In the genomic region with DNA sequence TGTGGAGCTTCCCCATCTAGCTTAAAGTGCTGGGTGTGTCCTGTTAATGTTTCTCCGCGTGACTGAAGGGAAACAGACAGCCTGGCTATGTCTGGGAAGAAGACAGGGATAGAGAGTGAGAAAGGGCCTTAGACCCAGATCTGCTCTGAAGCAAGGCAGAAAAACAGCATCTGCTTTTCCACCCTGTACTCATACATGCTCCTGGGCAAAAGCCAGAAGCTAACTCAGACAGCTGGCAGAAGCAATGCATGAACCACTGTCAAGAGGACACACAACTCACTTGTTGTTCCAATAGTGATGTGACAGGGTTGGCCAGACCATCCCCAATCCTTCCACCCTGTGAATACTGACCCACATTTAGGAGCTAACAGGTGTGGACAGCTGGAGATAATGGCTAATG, we compare ENCODE assay signal across 17 cellular contexts.
DNase-seq lines count a peak whose midpoint lies in the region; ATAC-seq and TF ChIP-seq lines count a peak whose summit lies in the region.
"Had no signal": no experiment of that assay in that cellular context is flagged by ENCODE, and none has a peak within 500 bp of the region (broad histone marks: within the 10 kb centered on the region; RNA-seq: fewer than 3 reads in every experiment).

No MANE protein-coding gene starts in this region.

- intact Hi-C loops in dorsolateral prefrontal cortex (cut with DNase I), result no loop called here
- intact Hi-C loops in stomach (cut with DNase I; ENCODE audit: low total_unique reads), result no loop called here

- H3K4me1 ChIP-seq in BE2C, result no peaks in the 10 kb centered on the region; the same call in 1 of the 2 replicates
- H3K4me1 ChIP-seq in stomach, result peaks cover 0 to 46% (median 15%) of the 10 kb centered on the region in 4 donors
- H3K4me1 ChIP-seq: body of pancreas had no signal

- H3K27ac ChIP-seq in dorsolateral prefrontal cortex, result peak overlapping the region in 38 of 59 donors; percentile 1 to 79 (median 39)
- peak overlapping the region; percentile 24 for H3K27ac ChIP-seq in layer of hippocampus (ENCODE audit: low read depth, low read length)
- H3K27ac ChIP-seq in stomach, result peak overlapping the region in 4 of 5 donors; percentile 27 to 92 (median 60)
- H3K27ac ChIP-seq: body of pancreas, VCaP had no signal

- H3K27me3 ChIP-seq in BE2C (no peaks in the 10 kb centered on the region), dorsolateral prefrontal cortex (no peaks in the 10 kb centered on the region), layer of hippocampus (ENCODE audit: control insufficient read depth, insufficient read depth, low read length) (no peaks in the 10 kb centered on the region), stomach (peaks cover 0 to 5% (median 0%) of the 10 kb centered on the region in 3 donors)
- H3K27me3 ChIP-seq: body of pancreas had no signal

- H3K4me3 ChIP-seq in BE2C (ENCODE audit: low read depth, low read length) (no peak overlapping the region), dorsolateral prefrontal cortex (no peak overlapping the region), stomach (no peak overlapping the region)
- H3K4me3 ChIP-seq: body of pancreas had no signal

- ATAC-seq in HG03196 (IDR thresholded peaks at IDR 0.05; ENCODE audit: unreplicated experiment), result no peak
- ATAC-seq: activated CD8-positive, alpha-beta memory T cell treated with anti-CD3 and anti-CD28 coated beads, Interleukin-2, amount 10 ng/mL, durations not matched to agents 7 days and 5 days; body of pancreas had no signal

- TF ChIP-seq CTCF in BE2C (IDR thresholded peaks at IDR 0.05; ENCODE audit: low read depth, low read length) (no peak), dorsolateral prefrontal cortex (IDR thresholded peaks at IDR 0.05 in 54 of 56, conservative IDR thresholded peaks at IDR 0.05 in 2 of 56; ENCODE audit: low read depth in 1 of 56, partially characterized antibody in 56 of 56) (no peak), stomach (IDR thresholded peaks at IDR 0.05) (no peak)

- DNase-seq in BE2C (peak; percentile 23), dorsolateral prefrontal cortex (no peak), stomach (no peak), ACHN (no peak), NCI-H748 treated with DMSO at 0.1 percent for 48 hours (lab: John Stamatoyannopoulos, UW) (no peak)
- no peak for DNase-seq in activated CD4-positive, alpha-beta T cell treated with anti-CD3 and anti-CD28 coated beads, Interleukin-2, amount 50 U/mL, for 48 hours
- DNase-seq: activated CD8-positive, alpha-beta memory T cell treated with anti-CD3 and anti-CD28 coated beads, Interleukin-2, amount 10 ng/mL, durations not matched to agents 7 days and 5 days; effector CD8-positive, alpha-beta T cell; GOT3; MV-4-11; NCI-H2227 treated with DMSO at 0.1 percent for 48 hours; stimulated activated CD4-positive, alpha-beta T cell treated with anti-CD3 and anti-CD28 coated beads, Interleukin-2, amount 100 ng/mL, for 24 hours; stimulated activated CD8-positive, alpha-beta memory T cell treated with anti-CD3 and anti-CD28 coated beads, Interleukin-4, amount 100 ng/mL, for 48 hours had no signal

- H3K36me3 ChIP-seq in BE2C (no peaks in the 10 kb centered on the region), stomach (no peaks in the 10 kb centered on the region)

- WGBS in stomach, 5 donors, result 55 to 77% (median 66%) methylated on average over 2 of the region's 2 CpGs

- H3K9me3 ChIP-seq in BE2C, result no peaks in the 10 kb centered on the region
- H3K9me3 ChIP-seq in stomach, result no peaks in the 10 kb centered on the region
- H3K9me3 ChIP-seq: body of pancreas had no signal

- TF ChIP-seq EP300 in stomach (IDR thresholded peaks at IDR 0.05), result no peak

- no peak for TF ChIP-seq POLR2A in stomach (IDR thresholded peaks at IDR 0.05)

- in situ Hi-C loops in ACHN (cut with HindIII; ENCODE audit: low pct_ligation_motif_present, low pct_unique_long_range_greater_than_20kb, low sequenced_read_pairs), result no loop called here
